In the genomic region with DNA sequence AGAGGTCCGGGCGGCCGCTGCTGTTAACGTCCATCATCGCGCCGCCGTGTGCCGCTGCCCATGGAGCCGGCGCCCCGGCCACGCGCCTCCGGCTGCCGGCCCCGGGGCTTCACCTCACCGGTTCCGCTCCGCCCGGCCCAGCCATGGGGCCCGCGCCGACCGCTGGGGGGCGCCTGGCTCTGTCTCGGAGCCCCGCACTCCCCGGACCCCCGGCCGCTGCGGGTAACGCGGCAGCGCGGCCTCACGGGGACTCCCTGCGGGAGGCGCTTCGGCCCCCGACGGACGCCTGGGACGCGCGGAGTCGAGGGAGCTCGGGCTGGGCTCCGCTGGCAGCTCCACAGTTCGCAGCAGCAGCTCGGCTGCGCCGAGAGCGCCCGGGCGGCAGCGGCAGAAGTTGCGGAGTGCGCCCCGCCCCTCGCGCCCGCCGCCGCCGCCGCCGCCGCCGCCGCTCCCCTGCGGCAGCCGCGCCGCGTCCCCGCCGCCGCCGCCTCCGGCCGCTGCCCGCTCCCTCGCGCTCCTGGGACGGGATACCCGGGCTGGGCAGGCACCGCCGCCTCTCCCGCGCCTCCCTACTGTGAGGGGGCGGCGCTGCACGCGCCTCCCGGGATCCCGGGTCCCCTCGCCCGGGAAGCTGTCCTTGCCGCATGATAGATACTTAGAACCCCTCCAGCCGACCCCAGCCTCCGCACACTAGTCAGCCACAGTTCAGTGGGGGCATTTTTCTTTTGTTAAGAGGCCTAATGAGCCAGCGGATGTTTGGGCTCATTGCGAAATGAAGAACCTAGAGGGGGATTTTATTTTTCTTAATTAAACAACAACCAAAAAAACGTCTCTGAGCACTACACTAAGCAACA, we compare ENCODE assay signal across 8 cellular contexts. TPM values are rescaled to one million over a fixed set of nuclear protein-coding genes. Genes with fewer than 3 reads are reported as not detected.
DNase-seq lines count a peak whose midpoint lies in the region; ATAC-seq and TF ChIP-seq lines count a peak whose summit lies in the region.

HTR7 (minus strand) TSS at position 405 of the 854 bp plus-strand sequence; CDS start at position 37, 368 bp downstream.

- H3K27ac ChIP-seq in duodenal mucosa (ENCODE audit: low read depth, low read length): no peak within 1 kb of the TSS
- H3K27ac ChIP-seq in lower lobe of right lung: peak within 1 kb of the TSS; percentile 60

- TF ChIP-seq EP300 in Ishikawa (IDR thresholded peaks at IDR 0.05; ENCODE audit: borderline replicate concordance): peak; percentile 25; the same call in 1 of the 2 replicates

- no peaks in the 10 kb centered on the region for H3K36me3 ChIP-seq in duodenal mucosa (ENCODE audit: control insufficient read depth in 1 of 2, insufficient read depth in 2 of 2, low read length in 2 of 2)
- H3K36me3 ChIP-seq in lower lobe of right lung: no peaks in the 10 kb centered on the region

- H3K27me3 ChIP-seq in duodenal mucosa (ENCODE audit: control insufficient read depth in 1 of 2, insufficient read depth in 2 of 2, low read length in 2 of 2) (peaks cover 28 to 43% of the 10 kb centered on the region in 2 donors), lower lobe of right lung (ENCODE audit: low read depth) (peaks cover 46% of the 10 kb centered on the region)

- H3K4me3 ChIP-seq in duodenal mucosa (ENCODE audit: low read depth in 1 of 2, low read length in 2 of 2): peak within 1 kb of the TSS; percentile 65 to 70
- peak within 1 kb of the TSS; percentile 62 for H3K4me3 ChIP-seq in lower lobe of right lung

- H3K9me3 ChIP-seq in duodenal mucosa (ENCODE audit: control insufficient read depth in 1 of 2, low read length in 2 of 2): no peaks in the 10 kb centered on the region
- no peaks in the 10 kb centered on the region for H3K9me3 ChIP-seq in lower lobe of right lung

- H3K4me1 ChIP-seq in duodenal mucosa (ENCODE audit: control insufficient read depth in 1 of 2, insufficient read depth in 2 of 2, low read length in 2 of 2) (peaks cover 0 to 4% of the 10 kb centered on the region in 2 donors), lower lobe of right lung (peaks cover 14% of the 10 kb centered on the region)

- ATAC-seq in GM21447 (IDR thresholded peaks at IDR 0.05; ENCODE audit: unreplicated experiment) (peak; percentile 76), lower lobe of right lung (peak; percentile 90 to 94)

- peak within 1 kb of the TSS; percentile 28 to 62 for H3K9ac ChIP-seq in duodenal mucosa (ENCODE audit: low read depth in 1 of 2, low read length in 2 of 2)

- DNase-seq in EH (ENCODE audit: low read depth) (peak; percentile 52), lower lobe of right lung (peak; percentile 73), dedifferentiated amniotic fluid mesenchymal stem cell (ENCODE audit: extremely low spot score) (no peak)
- DNase-seq in activated CD4-positive, alpha-beta T cell treated with anti-CD3 and anti-CD28 coated beads for 48 hours: peak; percentile 63
- peak; percentile 25 for DNase-seq in stimulated activated CD8-positive, alpha-beta memory T cell treated with anti-CD3 and anti-CD28 coated beads, Interleukin-12 subunit alpha, Interleukin-12 subunit beta, amount 100 ng/mL, for 1 hour (ENCODE audit: low read depth)

- intact Hi-C loops in lower lobe of right lung (cut with DNase I): no loop called here

- peak; percentile 62 for TF ChIP-seq CTCF in lower lobe of right lung (IDR thresholded peaks at IDR 0.05)

- TF ChIP-seq RAD21 in Ishikawa (IDR thresholded peaks at IDR 0.05; ENCODE audit: low read depth): no peak

TF ChIP-seq in Ishikawa, 13 proteins besides CTCF, POLR2A, EP300 and RAD21:
- TF ChIP-seq ZBTB7A (IDR thresholded peaks at IDR 0.05; ENCODE audit: low read depth): peak; percentile 76
- TF ChIP-seq CREB1 (IDR thresholded peaks at IDR 0.05; ENCODE audit: low read depth): no peak
- TF ChIP-seq CEBPB (IDR thresholded peaks at IDR 0.05): 0 out of 2 replicates have a peak, but pooled peaks have one; percentile 56

RNA-seq across cellular contexts. Expression of gene HTR7, which starts in this region (rescaled TPM):
- total RNA-seq in lower lobe of right lung: 0.32 TPM

Comparison
In these comparisons a context has a peak if more than half of its experiments do, and no peak if none do; other contexts are left out.
1. Peak in DNase-seq, ATAC-seq, H3K4me3 ChIP-seq and H3K27ac ChIP-seq in lower lobe of right lung; RNA of the gene not detected or under 1 TPM.